2 cellular contexts compared by ENCODE assay signal in genomic region chr22:49900441-49901230, GRCh38.
A peak's percentile ranks its signal among the peaks of the same experiment; 100 is the strongest.
TF ChIP-seq lines count a peak whose summit lies in the region.

No MANE protein-coding gene starts in this region.

TF ChIP-seq in WTC11, 78 proteins besides CTCF, POLR2A, EP300 and RAD21:
- TF ChIP-seq GTF2I (CRISPR knock-in tag; conservative IDR thresholded peaks at IDR 0.05) (no peak), ZNF263 (CRISPR knock-in tag; IDR thresholded peaks at IDR 0.05; ENCODE audit: low read depth) (no peak)
- TF ChIP-seq, protein P1, sequence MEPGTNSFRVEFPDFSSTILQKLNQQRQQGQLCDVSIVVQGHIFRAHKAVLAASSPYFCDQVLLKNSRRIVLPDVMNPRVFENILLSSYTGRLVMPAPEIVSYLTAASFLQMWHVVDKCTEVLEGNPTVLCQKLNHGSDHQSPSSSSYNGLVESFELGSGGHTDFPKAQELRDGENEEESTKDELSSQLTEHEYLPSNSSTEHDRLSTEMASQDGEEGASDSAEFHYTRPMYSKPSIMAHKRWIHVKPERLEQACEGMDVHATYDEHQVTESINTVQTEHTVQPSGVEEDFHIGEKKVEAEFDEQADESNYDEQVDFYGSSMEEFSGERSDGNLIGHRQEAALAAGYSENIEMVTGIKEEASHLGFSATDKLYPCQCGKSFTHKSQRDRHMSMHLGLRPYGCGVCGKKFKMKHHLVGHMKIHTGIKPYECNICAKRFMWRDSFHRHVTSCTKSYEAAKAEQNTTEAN (CRISPR knock-in tag; IDR thresholded peaks at IDR 0.05): no peak

TF ChIP-seq in HepG2, 621 proteins besides CTCF, POLR2A, EP300 and RAD21:
- TF ChIP-seq POLR2G (IDR thresholded peaks at IDR 0.05; ENCODE audit: low read depth, low read length) (peak; percentile 46), SRSF9 (IDR thresholded peaks at IDR 0.05; ENCODE audit: borderline replicate concordance, insufficient read depth, low read depth, low read length, poor library complexity, severe bottlenecking) (no peak), AGO2 (optimal IDR thresholded peaks at IDR 0.05; ENCODE audit: low read depth, low read length) (peak; percentile 74)
- TF ChIP-seq, protein P2, sequence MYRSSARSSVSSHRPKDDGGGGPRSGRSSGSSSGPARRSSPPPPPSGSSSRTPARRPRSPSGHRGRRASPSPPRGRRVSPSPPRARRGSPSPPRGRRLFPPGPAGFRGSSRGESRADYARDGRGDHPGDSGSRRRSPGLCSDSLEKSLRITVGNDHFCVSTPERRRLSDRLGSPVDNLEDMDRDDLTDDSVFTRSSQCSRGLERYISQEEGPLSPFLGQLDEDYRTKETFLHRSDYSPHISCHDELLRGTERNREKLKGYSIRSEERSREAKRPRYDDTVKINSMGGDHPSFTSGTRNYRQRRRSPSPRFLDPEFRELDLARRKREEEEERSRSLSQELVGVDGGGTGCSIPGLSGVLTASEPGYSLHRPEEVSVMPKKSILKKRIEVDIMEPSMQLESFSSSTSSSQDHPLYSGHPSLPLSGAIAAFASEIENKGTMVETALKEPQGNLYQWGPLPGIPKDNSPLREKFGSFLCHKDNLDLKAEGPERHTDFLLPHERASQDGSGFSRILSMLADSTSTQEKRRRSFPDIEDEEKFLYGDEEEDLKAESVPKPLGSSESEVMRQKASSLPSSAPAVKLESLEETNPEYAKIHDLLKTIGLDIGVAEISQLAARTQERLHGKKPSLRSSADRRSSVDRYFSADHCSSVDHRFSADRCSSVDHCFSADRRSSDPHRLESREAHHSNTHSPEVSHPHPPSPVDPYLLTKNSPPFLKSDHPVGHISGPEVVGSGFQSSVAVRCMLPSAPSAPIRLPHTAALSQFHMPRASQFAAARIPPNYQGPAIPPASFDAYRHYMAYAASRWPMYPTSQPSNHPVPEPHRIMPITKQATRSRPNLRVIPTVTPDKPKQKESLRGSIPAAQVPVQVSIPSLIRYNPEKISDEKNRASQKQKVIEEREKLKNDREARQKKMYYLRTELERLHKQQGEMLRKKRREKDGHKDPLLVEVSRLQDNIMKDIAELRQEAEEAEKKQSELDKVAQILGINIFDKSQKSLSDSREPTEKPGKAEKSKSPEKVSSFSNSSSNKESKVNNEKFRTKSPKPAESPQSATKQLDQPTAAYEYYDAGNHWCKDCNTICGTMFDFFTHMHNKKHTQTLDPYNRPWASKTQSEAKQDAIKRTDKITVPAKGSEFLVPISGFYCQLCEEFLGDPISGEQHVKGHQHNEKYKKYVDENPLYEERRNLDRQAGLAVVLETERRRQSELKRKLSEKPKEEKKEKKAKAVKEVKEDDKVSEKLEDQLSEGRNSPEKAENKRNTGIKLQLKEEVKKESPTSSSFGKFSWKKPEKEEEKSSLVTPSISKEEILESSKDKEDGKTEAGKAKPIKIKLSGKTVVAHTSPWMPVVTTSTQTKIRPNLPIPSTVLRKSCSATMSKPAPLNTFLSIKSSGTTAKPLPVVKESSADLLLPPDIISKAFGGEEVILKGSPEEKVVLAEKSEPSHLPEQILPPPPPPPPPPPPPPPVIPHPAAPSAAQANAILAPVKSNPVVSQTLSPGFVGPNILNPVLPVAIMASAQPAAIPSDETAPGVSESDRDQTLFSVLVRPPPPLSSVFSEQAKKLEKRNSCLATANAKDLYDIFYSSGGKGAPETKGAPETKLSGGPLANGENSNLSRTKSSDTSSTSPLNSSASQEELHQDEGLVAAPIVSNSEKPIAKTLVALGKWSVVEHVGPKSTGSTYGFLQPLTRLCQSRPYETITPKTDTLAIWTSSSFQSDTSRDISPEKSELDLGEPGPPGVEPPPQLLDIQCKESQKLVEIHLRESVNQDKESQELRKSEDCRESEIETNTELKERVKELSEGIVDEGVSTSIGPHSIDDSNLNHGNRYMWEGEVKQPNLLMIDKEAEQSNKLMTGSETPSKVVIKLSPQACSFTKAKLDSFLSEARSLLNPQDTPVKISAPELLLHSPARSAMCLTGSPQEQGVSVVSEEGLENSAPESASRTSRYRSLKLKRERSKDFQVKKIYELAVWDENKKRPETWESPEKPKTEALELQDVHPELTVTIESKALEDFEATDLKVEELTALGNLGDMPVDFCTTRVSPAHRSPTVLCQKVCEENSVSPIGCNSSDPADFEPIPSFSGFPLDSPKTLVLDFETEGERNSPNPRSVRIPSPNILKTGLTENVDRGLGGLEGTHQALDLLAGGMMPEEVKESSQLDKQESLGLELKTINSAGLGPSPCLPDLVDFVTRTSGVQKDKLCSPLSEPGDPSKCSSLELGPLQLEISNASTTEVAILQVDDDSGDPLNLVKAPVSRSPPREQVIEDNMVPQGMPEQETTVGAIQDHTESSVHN (CRISPR knock-in tag; IDR thresholded peaks at IDR 0.05): no peak
